26 cellular contexts compared by ENCODE assay signal in genomic region chr2:688504-689076, GRCh38.
"Had no signal": no experiment of that assay in that cellular context is flagged by ENCODE, and none has a peak within 500 bp of the region (broad histone marks: within the 10 kb centered on the region; RNA-seq: fewer than 3 reads in every experiment).

No MANE protein-coding gene starts in this region.

- ATAC-seq: activated CD8-positive, alpha-beta T cell treated with anti-CD3 and anti-CD28 coated beads for 36 hours; activated T-cell treated with anti-CD3 and anti-CD28 coated beads, Interleukin-2, amount 50 U/mL, for 72 hours had no signal

- H3K4me3 ChIP-seq: adrenal gland, Peyer's patch, SJCRH30 had no signal

- DNase-seq: activated CD4-positive, CD25-positive, alpha-beta regulatory T cell; activated CD8-positive, alpha-beta memory T cell treated with anti-CD3 and anti-CD28 coated beads, Interleukin-2, amount 50 U/mL, for 4 hours; activated CD8-positive, alpha-beta T cell treated with anti-CD3 and anti-CD28 coated beads for 36 hours; activated naive CD4-positive, alpha-beta T cell treated with anti-CD3 and anti-CD28 coated beads, Interleukin-2, amount 50 U/mL, for 16 hours; activated naive CD8-positive, alpha-beta T cell treated with anti-CD3 and anti-CD28 coated beads, Interleukin-2, amount 10 ng/mL, durations not matched to agents 7 days and 5 days; activated T-cell treated with anti-CD3 and anti-CD28 coated beads, Interleukin-2, amount 50 U/mL, for 72 hours; adrenal gland; anterior cingulate cortex; KG1; NCI-H1048; NCI-H146; NCI-H187 treated with DMSO at 0.1 percent for 48 hours; NCI-H2171; NCI-H2227 treated with DMSO at 0.1 percent for 48 hours; NCI-H446 treated with DMSO at 0.1 percent for 48 hours; NCI-H524 treated with DMSO at 0.1 percent for 48 hours; NCI-H774; OCI-M1; Peyer's patch; Right ventricle myocardium superior; SJCRH30; SK-N-SH; T-helper 1 cell had no signal

- H3K9ac ChIP-seq: SK-N-SH had no signal

- H3K36me3 ChIP-seq: adrenal gland, breast epithelium, Peyer's patch, SJCRH30 had no signal

- H3K4me1 Mint-ChIP-seq: activated naive CD8-positive, alpha-beta T cell treated with anti-CD3 and anti-CD28 coated beads, Interleukin-2, amount 10 ng/mL, durations not matched to agents 7 days and 5 days had no signal

- H3K27me3 ChIP-seq: adrenal gland, breast epithelium, Peyer's patch, SJCRH30 had no signal

- H3K27ac Mint-ChIP-seq: activated CD8-positive, alpha-beta T cell treated with anti-CD3 and anti-CD28 coated beads for 36 hours; activated naive CD8-positive, alpha-beta T cell treated with anti-CD3 and anti-CD28 coated beads, Interleukin-2, amount 10 ng/mL, durations not matched to agents 7 days and 5 days; activated T-cell treated with anti-CD3 and anti-CD28 coated beads, Interleukin-2, amount 50 U/mL, for 72 hours had no signal

- H3K4me1 ChIP-seq: adrenal gland, breast epithelium, Peyer's patch had no signal

- H3K4me2 ChIP-seq: SK-N-SH had no signal

- H3K4me3 Mint-ChIP-seq: activated CD8-positive, alpha-beta T cell treated with anti-CD3 and anti-CD28 coated beads for 36 hours; activated naive CD8-positive, alpha-beta T cell treated with anti-CD3 and anti-CD28 coated beads, Interleukin-2, amount 10 ng/mL, durations not matched to agents 7 days and 5 days; activated T-cell treated with anti-CD3 and anti-CD28 coated beads, Interleukin-2, amount 50 U/mL, for 72 hours had no signal

- H3K9me3 ChIP-seq: SK-N-SH had no signal

- H3K27me3 Mint-ChIP-seq: activated CD8-positive, alpha-beta T cell treated with anti-CD3 and anti-CD28 coated beads for 36 hours had no signal

- H3K27ac ChIP-seq: adrenal gland, Peyer's patch, RWPE1, SJCRH30, VCaP had no signal
